Comparison of ENCODE assay signal across 1 cellular context in genomic region chr16:1871974-1872635, GRCh38.
TF ChIP-seq lines count a peak whose summit lies in the region.

MEIOB (minus strand) TSS chr16:1872164; CDS start chr16:1868175, 3,989 bp downstream.

TF ChIP-seq in K562, 482 proteins besides CTCF, POLR2A, EP300 and RAD21 (continued from another document and continues in another):
- TF ChIP-seq TOE1 (IDR thresholded peaks at IDR 0.05; ENCODE audit: borderline replicate concordance) (peak; percentile 54; the same call in 1 of the 2 replicates), TOE1 (CRISPR knock-in tag; IDR thresholded peaks at IDR 0.05; ENCODE audit: borderline replicate concordance, low read depth) (no peak), ZNF77 (CRISPR knock-in tag; IDR thresholded peaks at IDR 0.05) (no peak), TBP (optimal IDR thresholded peaks at IDR 0.05; ENCODE audit: low read depth, low read length) (peak; percentile 66), JUND (IDR thresholded peaks at IDR 0.05; ENCODE audit: borderline replicate concordance, low read depth, low read length) (0 out of 2 replicates have a peak, but pooled peaks have one; percentile 8), JUND (tag; IDR thresholded peaks at IDR 0.05; ENCODE audit: borderline replicate concordance, low read depth, low read length) (no peak), JUN (IDR thresholded peaks at IDR 0.05; ENCODE audit: borderline replicate concordance, low read depth, low read length) (0 out of 2 replicates have a peak, but pooled peaks have one; percentile 11), JUN (CRISPR knock-in tag; IDR thresholded peaks at IDR 0.05; ENCODE audit: borderline replicate concordance) (0 out of 2 replicates have a peak, but pooled peaks have one; percentile 46), YY1 (IDR thresholded peaks at IDR 0.05; ENCODE audit: borderline replicate concordance in 1 of 3, control insufficient read depth in 1 of 3, extremely low read depth in 1 of 3, insufficient read depth in 3 of 3, insufficient read length in 1 of 3, insufficient replicate concordance in 2 of 3, low read depth in 1 of 3, low read length in 2 of 3) (peak in 1 of 3 experiments; percentile 16), SNAPC5 (CRISPR knock-in tag; IDR thresholded peaks at IDR 0.05) (no peak), XRCC3 (IDR thresholded peaks at IDR 0.05) (no peak), ZNF165 (CRISPR knock-in tag; IDR thresholded peaks at IDR 0.05; ENCODE audit: borderline replicate concordance) (no peak), ZC3H11A (IDR thresholded peaks at IDR 0.05; ENCODE audit: low read depth, low read length) (no peak), SMARCE1 (IDR thresholded peaks at IDR 0.05) (peak; percentile 68; the same call in 1 of the 2 replicates), ZNF431 (CRISPR knock-in tag; IDR thresholded peaks at IDR 0.05) (no peak), CBX3 (IDR thresholded peaks at IDR 0.05; ENCODE audit: borderline replicate concordance in 1 of 2, low read length in 2 of 2) (peak in 1 of 2 experiments; percentile 41; a peak in 1 of 3 replicates), EGR1 (conservative IDR thresholded peaks at IDR 0.05) (peak; percentile 50; the same call in 1 of the 2 replicates), SUPT5H (IDR thresholded peaks at IDR 0.05) (peak; percentile 80), EP400 (IDR thresholded peaks at IDR 0.05) (peak; percentile 66; the same call in 1 of the 2 replicates), KLF16 (IDR thresholded peaks at IDR 0.05) (no peak), POLR2G (IDR thresholded peaks at IDR 0.05; ENCODE audit: low read depth, low read length) (peak; percentile 86), ZNF174 (CRISPR knock-in tag; IDR thresholded peaks at IDR 0.05) (no peak), SMAD3 (CRISPR knock-in tag; conservative IDR thresholded peaks at IDR 0.05) (no peak), ZMIZ1 (IDR thresholded peaks at IDR 0.05; ENCODE audit: low read depth in 2 of 2, low read length in 2 of 2) (no peak), ZBTB26 (CRISPR knock-in tag; IDR thresholded peaks at IDR 0.05) (no peak), GATA2 (CRISPR knock-in tag; IDR thresholded peaks at IDR 0.05) (no peak), MYC (IDR thresholded peaks at IDR 0.05; ENCODE audit: low read depth, low read length) (peak; percentile 88), MYC (CRISPR knock-in tag; IDR thresholded peaks at IDR 0.05; ENCODE audit: borderline replicate concordance, low read depth) (no peak), ATF3 (IDR thresholded peaks at IDR 0.05) (no peak), ATF3 (CRISPR knock-in tag; conservative IDR thresholded peaks at IDR 0.05) (0 out of 2 replicates have a peak, but pooled peaks have one; percentile 24), ZBTB8A (IDR thresholded peaks at IDR 0.05; ENCODE audit: partially characterized antibody) (no peak), HDGF (IDR thresholded peaks at IDR 0.05) (no peak)
- TF ChIP-seq, protein P1, sequence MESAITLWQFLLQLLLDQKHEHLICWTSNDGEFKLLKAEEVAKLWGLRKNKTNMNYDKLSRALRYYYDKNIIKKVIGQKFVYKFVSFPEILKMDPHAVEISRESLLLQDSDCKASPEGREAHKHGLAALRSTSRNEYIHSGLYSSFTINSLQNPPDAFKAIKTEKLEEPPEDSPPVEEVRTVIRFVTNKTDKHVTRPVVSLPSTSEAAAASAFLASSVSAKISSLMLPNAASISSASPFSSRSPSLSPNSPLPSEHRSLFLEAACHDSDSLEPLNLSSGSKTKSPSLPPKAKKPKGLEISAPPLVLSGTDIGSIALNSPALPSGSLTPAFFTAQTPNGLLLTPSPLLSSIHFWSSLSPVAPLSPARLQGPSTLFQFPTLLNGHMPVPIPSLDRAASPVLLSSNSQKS (CRISPR knock-in tag; IDR thresholded peaks at IDR 0.05), result no peak
- TF ChIP-seq, protein P2, sequence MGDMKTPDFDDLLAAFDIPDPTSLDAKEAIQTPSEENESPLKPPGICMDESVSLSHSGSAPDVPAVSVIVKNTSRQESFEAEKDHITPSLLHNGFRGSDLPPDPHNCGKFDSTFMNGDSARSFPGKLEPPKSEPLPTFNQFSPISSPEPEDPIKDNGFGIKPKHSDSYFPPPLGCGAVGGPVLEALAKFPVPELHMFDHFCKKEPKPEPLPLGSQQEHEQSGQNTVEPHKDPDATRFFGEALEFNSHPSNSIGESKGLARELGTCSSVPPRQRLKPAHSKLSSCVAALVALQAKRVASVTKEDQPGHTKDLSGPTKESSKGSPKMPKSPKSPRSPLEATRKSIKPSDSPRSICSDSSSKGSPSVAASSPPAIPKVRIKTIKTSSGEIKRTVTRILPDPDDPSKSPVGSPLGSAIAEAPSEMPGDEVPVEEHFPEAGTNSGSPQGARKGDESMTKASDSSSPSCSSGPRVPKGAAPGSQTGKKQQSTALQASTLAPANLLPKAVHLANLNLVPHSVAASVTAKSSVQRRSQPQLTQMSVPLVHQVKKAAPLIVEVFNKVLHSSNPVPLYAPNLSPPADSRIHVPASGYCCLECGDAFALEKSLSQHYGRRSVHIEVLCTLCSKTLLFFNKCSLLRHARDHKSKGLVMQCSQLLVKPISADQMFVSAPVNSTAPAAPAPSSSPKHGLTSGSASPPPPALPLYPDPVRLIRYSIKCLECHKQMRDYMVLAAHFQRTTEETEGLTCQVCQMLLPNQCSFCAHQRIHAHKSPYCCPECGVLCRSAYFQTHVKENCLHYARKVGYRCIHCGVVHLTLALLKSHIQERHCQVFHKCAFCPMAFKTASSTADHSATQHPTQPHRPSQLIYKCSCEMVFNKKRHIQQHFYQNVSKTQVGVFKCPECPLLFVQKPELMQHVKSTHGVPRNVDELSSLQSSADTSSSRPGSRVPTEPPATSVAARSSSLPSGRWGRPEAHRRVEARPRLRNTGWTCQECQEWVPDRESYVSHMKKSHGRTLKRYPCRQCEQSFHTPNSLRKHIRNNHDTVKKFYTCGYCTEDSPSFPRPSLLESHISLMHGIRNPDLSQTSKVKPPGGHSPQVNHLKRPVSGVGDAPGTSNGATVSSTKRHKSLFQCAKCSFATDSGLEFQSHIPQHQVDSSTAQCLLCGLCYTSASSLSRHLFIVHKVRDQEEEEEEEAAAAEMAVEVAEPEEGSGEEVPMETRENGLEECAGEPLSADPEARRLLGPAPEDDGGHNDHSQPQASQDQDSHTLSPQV (IDR thresholded peaks at IDR 0.05), result peak; percentile 81
- TF ChIP-seq, protein P3, sequence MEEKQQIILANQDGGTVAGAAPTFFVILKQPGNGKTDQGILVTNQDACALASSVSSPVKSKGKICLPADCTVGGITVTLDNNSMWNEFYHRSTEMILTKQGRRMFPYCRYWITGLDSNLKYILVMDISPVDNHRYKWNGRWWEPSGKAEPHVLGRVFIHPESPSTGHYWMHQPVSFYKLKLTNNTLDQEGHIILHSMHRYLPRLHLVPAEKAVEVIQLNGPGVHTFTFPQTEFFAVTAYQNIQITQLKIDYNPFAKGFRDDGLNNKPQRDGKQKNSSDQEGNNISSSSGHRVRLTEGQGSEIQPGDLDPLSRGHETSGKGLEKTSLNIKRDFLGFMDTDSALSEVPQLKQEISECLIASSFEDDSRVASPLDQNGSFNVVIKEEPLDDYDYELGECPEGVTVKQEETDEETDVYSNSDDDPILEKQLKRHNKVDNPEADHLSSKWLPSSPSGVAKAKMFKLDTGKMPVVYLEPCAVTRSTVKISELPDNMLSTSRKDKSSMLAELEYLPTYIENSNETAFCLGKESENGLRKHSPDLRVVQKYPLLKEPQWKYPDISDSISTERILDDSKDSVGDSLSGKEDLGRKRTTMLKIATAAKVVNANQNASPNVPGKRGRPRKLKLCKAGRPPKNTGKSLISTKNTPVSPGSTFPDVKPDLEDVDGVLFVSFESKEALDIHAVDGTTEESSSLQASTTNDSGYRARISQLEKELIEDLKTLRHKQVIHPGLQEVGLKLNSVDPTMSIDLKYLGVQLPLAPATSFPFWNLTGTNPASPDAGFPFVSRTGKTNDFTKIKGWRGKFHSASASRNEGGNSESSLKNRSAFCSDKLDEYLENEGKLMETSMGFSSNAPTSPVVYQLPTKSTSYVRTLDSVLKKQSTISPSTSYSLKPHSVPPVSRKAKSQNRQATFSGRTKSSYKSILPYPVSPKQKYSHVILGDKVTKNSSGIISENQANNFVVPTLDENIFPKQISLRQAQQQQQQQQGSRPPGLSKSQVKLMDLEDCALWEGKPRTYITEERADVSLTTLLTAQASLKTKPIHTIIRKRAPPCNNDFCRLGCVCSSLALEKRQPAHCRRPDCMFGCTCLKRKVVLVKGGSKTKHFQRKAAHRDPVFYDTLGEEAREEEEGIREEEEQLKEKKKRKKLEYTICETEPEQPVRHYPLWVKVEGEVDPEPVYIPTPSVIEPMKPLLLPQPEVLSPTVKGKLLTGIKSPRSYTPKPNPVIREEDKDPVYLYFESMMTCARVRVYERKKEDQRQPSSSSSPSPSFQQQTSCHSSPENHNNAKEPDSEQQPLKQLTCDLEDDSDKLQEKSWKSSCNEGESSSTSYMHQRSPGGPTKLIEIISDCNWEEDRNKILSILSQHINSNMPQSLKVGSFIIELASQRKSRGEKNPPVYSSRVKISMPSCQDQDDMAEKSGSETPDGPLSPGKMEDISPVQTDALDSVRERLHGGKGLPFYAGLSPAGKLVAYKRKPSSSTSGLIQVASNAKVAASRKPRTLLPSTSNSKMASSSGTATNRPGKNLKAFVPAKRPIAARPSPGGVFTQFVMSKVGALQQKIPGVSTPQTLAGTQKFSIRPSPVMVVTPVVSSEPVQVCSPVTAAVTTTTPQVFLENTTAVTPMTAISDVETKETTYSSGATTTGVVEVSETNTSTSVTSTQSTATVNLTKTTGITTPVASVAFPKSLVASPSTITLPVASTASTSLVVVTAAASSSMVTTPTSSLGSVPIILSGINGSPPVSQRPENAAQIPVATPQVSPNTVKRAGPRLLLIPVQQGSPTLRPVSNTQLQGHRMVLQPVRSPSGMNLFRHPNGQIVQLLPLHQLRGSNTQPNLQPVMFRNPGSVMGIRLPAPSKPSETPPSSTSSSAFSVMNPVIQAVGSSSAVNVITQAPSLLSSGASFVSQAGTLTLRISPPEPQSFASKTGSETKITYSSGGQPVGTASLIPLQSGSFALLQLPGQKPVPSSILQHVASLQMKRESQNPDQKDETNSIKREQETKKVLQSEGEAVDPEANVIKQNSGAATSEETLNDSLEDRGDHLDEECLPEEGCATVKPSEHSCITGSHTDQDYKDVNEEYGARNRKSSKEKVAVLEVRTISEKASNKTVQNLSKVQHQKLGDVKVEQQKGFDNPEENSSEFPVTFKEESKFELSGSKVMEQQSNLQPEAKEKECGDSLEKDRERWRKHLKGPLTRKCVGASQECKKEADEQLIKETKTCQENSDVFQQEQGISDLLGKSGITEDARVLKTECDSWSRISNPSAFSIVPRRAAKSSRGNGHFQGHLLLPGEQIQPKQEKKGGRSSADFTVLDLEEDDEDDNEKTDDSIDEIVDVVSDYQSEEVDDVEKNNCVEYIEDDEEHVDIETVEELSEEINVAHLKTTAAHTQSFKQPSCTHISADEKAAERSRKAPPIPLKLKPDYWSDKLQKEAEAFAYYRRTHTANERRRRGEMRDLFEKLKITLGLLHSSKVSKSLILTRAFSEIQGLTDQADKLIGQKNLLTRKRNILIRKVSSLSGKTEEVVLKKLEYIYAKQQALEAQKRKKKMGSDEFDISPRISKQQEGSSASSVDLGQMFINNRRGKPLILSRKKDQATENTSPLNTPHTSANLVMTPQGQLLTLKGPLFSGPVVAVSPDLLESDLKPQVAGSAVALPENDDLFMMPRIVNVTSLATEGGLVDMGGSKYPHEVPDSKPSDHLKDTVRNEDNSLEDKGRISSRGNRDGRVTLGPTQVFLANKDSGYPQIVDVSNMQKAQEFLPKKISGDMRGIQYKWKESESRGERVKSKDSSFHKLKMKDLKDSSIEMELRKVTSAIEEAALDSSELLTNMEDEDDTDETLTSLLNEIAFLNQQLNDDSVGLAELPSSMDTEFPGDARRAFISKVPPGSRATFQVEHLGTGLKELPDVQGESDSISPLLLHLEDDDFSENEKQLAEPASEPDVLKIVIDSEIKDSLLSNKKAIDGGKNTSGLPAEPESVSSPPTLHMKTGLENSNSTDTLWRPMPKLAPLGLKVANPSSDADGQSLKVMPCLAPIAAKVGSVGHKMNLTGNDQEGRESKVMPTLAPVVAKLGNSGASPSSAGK (IDR thresholded peaks at IDR 0.05), result peak; percentile 71
